In the genomic region with DNA sequence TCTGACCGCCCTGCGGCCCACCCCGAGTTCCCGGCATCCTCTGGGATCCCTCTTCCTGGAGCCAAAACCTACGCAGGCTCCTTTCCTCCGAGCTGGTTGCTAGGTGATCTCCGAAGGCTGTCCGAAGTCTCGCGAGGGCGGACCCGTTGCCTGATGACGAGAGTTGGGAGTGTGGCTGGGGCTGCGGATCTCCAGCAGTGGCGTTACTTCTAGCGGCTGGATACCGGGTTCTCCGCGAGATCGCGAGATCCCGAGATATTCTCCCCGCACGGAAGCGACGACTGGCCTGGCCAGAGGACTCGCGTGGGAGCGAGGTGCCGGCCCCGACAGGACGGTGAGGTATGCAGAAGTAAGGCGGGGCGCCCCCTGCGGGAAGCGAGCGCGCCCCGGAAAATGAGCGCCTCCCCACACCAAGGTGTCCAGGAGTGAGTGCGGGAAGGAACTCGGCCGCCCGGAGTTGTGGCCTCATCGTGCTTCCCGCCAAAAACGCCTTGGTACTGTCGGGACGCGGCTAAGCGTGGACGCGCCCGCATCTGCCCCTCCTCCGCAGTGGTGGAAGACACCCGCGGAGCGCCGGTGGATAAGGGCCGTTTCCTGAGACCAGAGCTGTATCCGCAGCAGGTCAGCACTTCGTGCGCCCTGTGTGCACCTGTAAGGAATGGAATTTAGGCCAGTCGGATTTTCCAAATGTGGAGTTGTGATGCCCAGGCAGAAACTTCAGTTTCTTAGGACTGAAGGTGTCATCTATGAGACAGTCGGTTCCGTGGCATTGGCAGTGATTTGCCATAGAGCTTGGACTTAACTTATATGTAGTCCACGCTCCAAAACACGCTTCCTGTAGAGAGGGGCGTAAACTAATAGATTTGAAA, we compare ENCODE assay signal across 1 cellular context.
TF ChIP-seq lines count a peak whose summit lies in the region.

A gene (plus strand): TSS at position 146 of the 869 bp plus-strand sequence. CDS start 1,426 bp downstream, outside the sequence.

TF ChIP-seq in HepG2, 621 proteins besides CTCF, POLR2A, EP300 and RAD21 (continued from another document and continues in another):
- TF ChIP-seq, protein P1, sequence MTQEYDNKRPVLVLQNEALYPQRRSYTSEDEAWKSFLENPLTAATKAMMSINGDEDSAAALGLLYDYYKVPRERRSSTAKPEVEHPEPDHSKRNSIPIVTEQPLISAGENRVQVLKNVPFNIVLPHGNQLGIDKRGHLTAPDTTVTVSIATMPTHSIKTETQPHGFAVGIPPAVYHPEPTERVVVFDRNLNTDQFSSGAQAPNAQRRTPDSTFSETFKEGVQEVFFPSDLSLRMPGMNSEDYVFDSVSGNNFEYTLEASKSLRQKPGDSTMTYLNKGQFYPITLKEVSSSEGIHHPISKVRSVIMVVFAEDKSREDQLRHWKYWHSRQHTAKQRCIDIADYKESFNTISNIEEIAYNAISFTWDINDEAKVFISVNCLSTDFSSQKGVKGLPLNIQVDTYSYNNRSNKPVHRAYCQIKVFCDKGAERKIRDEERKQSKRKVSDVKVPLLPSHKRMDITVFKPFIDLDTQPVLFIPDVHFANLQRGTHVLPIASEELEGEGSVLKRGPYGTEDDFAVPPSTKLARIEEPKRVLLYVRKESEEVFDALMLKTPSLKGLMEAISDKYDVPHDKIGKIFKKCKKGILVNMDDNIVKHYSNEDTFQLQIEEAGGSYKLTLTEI (CRISPR knock-in tag; conservative IDR thresholded peaks at IDR 0.05) = no peak
- no peak for TF ChIP-seq ZNF746 (CRISPR knock-in tag; IDR thresholded peaks at IDR 0.05)
- TF ChIP-seq, protein P2, sequence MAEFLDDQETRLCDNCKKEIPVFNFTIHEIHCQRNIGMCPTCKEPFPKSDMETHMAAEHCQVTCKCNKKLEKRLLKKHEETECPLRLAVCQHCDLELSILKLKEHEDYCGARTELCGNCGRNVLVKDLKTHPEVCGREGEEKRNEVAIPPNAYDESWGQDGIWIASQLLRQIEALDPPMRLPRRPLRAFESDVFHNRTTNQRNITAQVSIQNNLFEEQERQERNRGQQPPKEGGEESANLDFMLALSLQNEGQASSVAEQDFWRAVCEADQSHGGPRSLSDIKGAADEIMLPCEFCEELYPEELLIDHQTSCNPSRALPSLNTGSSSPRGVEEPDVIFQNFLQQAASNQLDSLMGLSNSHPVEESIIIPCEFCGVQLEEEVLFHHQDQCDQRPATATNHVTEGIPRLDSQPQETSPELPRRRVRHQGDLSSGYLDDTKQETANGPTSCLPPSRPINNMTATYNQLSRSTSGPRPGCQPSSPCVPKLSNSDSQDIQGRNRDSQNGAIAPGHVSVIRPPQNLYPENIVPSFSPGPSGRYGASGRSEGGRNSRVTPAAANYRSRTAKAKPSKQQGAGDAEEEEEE (CRISPR knock-in tag; IDR thresholded peaks at IDR 0.05; ENCODE audit: borderline replicate concordance) = no peak
- TF ChIP-seq, protein P3, sequence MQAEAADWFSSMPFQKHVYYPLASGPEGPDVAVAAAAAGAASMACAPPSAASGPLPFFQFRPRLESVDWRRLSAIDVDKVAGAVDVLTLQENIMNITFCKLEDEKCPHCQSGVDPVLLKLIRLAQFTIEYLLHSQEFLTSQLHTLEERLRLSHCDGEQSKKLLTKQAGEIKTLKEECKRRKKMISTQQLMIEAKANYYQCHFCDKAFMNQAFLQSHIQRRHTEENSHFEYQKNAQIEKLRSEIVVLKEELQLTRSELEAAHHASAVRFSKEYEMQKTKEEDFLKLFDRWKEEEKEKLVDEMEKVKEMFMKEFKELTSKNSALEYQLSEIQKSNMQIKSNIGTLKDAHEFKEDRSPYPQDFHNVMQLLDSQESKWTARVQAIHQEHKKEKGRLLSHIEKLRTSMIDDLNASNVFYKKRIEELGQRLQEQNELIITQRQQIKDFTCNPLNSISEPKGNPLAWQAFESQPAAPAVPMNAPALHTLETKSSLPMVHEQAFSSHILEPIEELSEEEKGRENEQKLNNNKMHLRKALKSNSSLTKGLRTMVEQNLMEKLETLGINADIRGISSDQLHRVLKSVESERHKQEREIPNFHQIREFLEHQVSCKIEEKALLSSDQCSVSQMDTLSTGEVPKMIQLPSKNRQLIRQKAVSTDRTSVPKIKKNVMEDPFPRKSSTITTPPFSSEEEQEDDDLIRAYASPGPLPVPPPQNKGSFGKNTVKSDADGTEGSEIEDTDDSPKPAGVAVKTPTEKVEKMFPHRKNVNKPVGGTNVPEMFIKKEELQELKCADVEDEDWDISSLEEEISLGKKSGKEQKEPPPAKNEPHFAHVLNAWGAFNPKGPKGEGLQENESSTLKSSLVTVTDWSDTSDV (CRISPR knock-in tag; IDR thresholded peaks at IDR 0.05) = peak; percentile 91
- peak; percentile 90; the same call in 1 of the 2 replicates for TF ChIP-seq PRMT3 (CRISPR knock-in tag; IDR thresholded peaks at IDR 0.05; ENCODE audit: borderline replicate concordance, low read depth)
- TF ChIP-seq IRX3 (CRISPR knock-in tag; IDR thresholded peaks at IDR 0.05; ENCODE audit: borderline replicate concordance, low read depth) = peak; percentile 74
- 0 out of 2 replicates have a peak, but pooled peaks have one; percentile 81 for TF ChIP-seq EED (CRISPR knock-in tag; IDR thresholded peaks at IDR 0.05)
- TF ChIP-seq, protein P4, sequence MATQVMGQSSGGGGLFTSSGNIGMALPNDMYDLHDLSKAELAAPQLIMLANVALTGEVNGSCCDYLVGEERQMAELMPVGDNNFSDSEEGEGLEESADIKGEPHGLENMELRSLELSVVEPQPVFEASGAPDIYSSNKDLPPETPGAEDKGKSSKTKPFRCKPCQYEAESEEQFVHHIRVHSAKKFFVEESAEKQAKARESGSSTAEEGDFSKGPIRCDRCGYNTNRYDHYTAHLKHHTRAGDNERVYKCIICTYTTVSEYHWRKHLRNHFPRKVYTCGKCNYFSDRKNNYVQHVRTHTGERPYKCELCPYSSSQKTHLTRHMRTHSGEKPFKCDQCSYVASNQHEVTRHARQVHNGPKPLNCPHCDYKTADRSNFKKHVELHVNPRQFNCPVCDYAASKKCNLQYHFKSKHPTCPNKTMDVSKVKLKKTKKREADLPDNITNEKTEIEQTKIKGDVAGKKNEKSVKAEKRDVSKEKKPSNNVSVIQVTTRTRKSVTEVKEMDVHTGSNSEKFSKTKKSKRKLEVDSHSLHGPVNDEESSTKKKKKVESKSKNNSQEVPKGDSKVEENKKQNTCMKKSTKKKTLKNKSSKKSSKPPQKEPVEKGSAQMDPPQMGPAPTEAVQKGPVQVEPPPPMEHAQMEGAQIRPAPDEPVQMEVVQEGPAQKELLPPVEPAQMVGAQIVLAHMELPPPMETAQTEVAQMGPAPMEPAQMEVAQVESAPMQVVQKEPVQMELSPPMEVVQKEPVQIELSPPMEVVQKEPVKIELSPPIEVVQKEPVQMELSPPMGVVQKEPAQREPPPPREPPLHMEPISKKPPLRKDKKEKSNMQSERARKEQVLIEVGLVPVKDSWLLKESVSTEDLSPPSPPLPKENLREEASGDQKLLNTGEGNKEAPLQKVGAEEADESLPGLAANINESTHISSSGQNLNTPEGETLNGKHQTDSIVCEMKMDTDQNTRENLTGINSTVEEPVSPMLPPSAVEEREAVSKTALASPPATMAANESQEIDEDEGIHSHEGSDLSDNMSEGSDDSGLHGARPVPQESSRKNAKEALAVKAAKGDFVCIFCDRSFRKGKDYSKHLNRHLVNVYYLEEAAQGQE (IDR thresholded peaks at IDR 0.05; ENCODE audit: borderline replicate concordance in 1 of 2, low read depth in 1 of 2, low read length in 2 of 2) = 0 out of 4 replicates have a peak, but pooled peaks of 1 of the 2 experiments have one; percentile 8
- TF ChIP-seq ZNF430 (CRISPR knock-in tag; IDR thresholded peaks at IDR 0.05) = no peak; the same call in 1 of the 2 replicates
- no peak for TF ChIP-seq HCFC1 (IDR thresholded peaks at IDR 0.05; ENCODE audit: low read depth, low read length)
- TF ChIP-seq, protein P5, sequence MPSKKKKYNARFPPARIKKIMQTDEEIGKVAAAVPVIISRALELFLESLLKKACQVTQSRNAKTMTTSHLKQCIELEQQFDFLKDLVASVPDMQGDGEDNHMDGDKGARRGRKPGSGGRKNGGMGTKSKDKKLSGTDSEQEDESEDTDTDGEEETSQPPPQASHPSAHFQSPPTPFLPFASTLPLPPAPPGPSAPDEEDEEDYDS (CRISPR knock-in tag; IDR thresholded peaks at IDR 0.05) = peak; percentile 52
- TF ChIP-seq, protein P6, sequence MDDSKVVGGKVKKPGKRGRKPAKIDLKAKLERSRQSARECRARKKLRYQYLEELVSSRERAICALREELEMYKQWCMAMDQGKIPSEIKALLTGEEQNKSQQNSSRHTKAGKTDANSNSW (CRISPR knock-in tag; IDR thresholded peaks at IDR 0.05; ENCODE audit: borderline replicate concordance) = no peak
- TF ChIP-seq ZNF577 (CRISPR knock-in tag; IDR thresholded peaks at IDR 0.05; ENCODE audit: borderline replicate concordance, low read depth) = no peak
- TF ChIP-seq, protein P7, sequence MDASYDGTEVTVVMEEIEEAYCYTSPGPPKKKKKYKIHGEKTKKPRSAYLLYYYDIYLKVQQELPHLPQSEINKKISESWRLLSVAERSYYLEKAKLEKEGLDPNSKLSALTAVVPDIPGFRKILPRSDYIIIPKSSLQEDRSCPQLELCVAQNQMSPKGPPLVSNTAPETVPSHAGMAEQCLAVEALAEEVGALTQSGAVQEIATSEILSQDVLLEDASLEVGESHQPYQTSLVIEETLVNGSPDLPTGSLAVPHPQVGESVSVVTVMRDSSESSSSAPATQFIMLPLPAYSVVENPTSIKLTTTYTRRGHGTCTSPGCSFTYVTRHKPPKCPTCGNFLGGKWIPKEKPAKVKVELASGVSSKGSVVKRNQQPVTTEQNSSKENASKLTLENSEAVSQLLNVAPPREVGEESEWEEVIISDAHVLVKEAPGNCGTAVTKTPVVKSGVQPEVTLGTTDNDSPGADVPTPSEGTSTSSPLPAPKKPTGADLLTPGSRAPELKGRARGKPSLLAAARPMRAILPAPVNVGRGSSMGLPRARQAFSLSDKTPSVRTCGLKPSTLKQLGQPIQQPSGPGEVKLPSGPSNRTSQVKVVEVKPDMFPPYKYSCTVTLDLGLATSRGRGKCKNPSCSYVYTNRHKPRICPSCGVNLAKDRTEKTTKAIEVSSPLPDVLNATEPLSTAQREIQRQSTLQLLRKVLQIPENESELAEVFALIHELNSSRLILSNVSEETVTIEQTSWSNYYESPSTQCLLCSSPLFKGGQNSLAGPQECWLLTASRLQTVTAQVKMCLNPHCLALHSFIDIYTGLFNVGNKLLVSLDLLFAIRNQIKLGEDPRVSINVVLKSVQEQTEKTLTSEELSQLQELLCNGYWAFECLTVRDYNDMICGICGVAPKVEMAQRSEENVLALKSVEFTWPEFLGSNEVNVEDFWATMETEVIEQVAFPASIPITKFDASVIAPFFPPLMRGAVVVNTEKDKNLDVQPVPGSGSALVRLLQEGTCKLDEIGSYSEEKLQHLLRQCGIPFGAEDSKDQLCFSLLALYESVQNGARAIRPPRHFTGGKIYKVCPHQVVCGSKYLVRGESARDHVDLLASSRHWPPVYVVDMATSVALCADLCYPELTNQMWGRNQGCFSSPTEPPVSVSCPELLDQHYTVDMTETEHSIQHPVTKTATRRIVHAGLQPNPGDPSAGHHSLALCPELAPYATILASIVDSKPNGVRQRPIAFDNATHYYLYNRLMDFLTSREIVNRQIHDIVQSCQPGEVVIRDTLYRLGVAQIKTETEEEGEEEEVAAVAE (CRISPR knock-in tag; IDR thresholded peaks at IDR 0.05; ENCODE audit: borderline replicate concordance) = no peak; the same call in 1 of the 2 replicates
- TF ChIP-seq, protein P8, sequence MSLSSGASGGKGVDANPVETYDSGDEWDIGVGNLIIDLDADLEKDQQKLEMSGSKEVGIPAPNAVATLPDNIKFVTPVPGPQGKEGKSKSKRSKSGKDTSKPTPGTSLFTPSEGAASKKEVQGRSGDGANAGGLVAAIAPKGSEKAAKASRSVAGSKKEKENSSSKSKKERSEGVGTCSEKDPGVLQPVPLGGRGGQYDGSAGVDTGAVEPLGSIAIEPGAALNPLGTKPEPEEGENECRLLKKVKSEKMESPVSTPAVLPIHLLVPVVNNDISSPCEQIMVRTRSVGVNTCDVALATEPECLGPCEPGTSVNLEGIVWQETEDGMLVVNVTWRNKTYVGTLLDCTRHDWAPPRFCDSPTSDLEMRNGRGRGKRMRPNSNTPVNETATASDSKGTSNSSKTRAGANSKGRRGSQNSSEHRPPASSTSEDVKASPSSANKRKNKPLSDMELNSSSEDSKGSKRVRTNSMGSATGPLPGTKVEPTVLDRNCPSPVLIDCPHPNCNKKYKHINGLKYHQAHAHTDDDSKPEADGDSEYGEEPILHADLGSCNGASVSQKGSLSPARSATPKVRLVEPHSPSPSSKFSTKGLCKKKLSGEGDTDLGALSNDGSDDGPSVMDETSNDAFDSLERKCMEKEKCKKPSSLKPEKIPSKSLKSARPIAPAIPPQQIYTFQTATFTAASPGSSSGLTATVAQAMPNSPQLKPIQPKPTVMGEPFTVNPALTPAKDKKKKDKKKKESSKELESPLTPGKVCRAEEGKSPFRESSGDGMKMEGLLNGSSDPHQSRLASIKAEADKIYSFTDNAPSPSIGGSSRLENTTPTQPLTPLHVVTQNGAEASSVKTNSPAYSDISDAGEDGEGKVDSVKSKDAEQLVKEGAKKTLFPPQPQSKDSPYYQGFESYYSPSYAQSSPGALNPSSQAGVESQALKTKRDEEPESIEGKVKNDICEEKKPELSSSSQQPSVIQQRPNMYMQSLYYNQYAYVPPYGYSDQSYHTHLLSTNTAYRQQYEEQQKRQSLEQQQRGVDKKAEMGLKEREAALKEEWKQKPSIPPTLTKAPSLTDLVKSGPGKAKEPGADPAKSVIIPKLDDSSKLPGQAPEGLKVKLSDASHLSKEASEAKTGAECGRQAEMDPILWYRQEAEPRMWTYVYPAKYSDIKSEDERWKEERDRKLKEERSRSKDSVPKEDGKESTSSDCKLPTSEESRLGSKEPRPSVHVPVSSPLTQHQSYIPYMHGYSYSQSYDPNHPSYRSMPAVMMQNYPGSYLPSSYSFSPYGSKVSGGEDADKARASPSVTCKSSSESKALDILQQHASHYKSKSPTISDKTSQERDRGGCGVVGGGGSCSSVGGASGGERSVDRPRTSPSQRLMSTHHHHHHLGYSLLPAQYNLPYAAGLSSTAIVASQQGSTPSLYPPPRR (CRISPR knock-in tag; IDR thresholded peaks at IDR 0.05; ENCODE audit: borderline replicate concordance) = peak; percentile 79
- no peak for TF ChIP-seq GABPA (IDR thresholded peaks at IDR 0.05; ENCODE audit: low read depth, low read length)
- TF ChIP-seq GABPA (CRISPR knock-in tag; IDR thresholded peaks at IDR 0.05; ENCODE audit: low read depth) = peak; percentile 43; the same call in 1 of the 2 replicates
- TF ChIP-seq, protein P9, sequence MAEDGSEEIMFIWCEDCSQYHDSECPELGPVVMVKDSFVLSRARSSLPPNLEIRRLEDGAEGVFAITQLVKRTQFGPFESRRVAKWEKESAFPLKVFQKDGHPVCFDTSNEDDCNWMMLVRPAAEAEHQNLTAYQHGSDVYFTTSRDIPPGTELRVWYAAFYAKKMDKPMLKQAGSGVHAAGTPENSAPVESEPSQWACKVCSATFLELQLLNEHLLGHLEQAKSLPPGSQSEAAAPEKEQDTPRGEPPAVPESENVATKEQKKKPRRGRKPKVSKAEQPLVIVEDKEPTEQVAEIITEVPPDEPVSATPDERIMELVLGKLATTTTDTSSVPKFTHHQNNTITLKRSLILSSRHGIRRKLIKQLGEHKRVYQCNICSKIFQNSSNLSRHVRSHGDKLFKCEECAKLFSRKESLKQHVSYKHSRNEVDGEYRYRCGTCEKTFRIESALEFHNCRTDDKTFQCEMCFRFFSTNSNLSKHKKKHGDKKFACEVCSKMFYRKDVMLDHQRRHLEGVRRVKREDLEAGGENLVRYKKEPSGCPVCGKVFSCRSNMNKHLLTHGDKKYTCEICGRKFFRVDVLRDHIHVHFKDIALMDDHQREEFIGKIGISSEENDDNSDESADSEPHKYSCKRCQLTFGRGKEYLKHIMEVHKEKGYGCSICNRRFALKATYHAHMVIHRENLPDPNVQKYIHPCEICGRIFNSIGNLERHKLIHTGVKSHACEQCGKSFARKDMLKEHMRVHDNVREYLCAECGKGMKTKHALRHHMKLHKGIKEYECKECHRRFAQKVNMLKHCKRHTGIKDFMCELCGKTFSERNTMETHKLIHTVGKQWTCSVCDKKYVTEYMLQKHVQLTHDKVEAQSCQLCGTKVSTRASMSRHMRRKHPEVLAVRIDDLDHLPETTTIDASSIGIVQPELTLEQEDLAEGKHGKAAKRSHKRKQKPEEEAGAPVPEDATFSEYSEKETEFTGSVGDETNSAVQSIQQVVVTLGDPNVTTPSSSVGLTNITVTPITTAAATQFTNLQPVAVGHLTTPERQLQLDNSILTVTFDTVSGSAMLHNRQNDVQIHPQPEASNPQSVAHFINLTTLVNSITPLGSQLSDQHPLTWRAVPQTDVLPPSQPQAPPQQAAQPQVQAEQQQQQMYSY (CRISPR knock-in tag; IDR thresholded peaks at IDR 0.05) = no peak; the same call in 1 of the 2 replicates
